In genomic region chr19:10271543-10272086, GRCh38 we compare ENCODE assay signal across 8 cellular contexts. TPM values are rescaled to one million over a fixed set of nuclear protein-coding genes. Genes with fewer than 3 reads are reported as not detected.
A peak's percentile ranks its signal among the peaks of the same experiment; 100 is the strongest.
DNase-seq lines count a peak whose midpoint lies in the region; ATAC-seq and TF ChIP-seq lines count a peak whose summit lies in the region.

No MANE protein-coding gene starts in this region.

- H3K9me3 Mint-ChIP-seq in natural killer cell = no peaks in the 10 kb centered on the region

- peak overlapping the region; percentile 92 for H3K4me2 ChIP-seq in BLaER1

- peak overlapping the region; percentile 62 for H3K9ac ChIP-seq in BLaER1

- peak overlapping the region; percentile 90 for H3K4me3 Mint-ChIP-seq in natural killer cell

- no peak for TF ChIP-seq POLR2A in NB4 (IDR thresholded peaks at IDR 0.05; ENCODE audit: extremely low read depth, insufficient read length)

- no peaks in the 10 kb centered on the region for H3K27me3 ChIP-seq in BLaER1

- H3K4me1 ChIP-seq in BLaER1 = peaks cover 35% of the 10 kb centered on the region

- peak overlapping the region; percentile 94 to 96 for H3K27ac Mint-ChIP-seq in natural killer cell

- H3K36me3 Mint-ChIP-seq in natural killer cell = no peaks in the 10 kb centered on the region

- peak; percentile 30 for ATAC-seq in GM19025 (IDR thresholded peaks at IDR 0.05; ENCODE audit: low read depth, unreplicated experiment)
- ATAC-seq in natural killer cell = peak; percentile 23 to 39 (median 26)
- ATAC-seq in GM21737 (IDR thresholded peaks at IDR 0.05; ENCODE audit: unreplicated experiment) = no peak
- no peak for ATAC-seq in GM18520 (IDR thresholded peaks at IDR 0.05; ENCODE audit: unreplicated experiment)

- DNase-seq in NB4 (ENCODE audit: low read depth) = peak; percentile 77
- DNase-seq in cardiac fibroblast (ENCODE audit: low read depth in 2 of 2) = peak; percentile 45 to 66
- DNase-seq in natural killer cell = peak; percentile 51
- DNase-seq in SHP77 (lab: John Stamatoyannopoulos, UW) = no peak

- H3K36me3 ChIP-seq in BLaER1 = peaks cover 17% of the 10 kb centered on the region

- peak overlapping the region; percentile 84 for H3K27ac ChIP-seq in BLaER1

- H3K4me1 Mint-ChIP-seq in natural killer cell = peaks cover 28 to 42% of the 10 kb centered on the region in 2 donors

- no peak for TF ChIP-seq CTCF in NB4 (IDR thresholded peaks at IDR 0.05; ENCODE audit: low read depth, low read length)
- TF ChIP-seq CTCF in cardiac fibroblast (IDR thresholded peaks at IDR 0.05; ENCODE audit: low read depth, low read length) = no peak
- TF ChIP-seq CTCF in natural killer cell (IDR thresholded peaks at IDR 0.05) = no peak

- intact Hi-C loops in natural killer cell (cut with micrococcal nuclease) = loop anchor here (2.0 to 5.0 kb wide), 5 partner anchors 19 to 166 kb away; partner anchors contain the start of genes RAVER1 and TYK2

- H4K20me1 ChIP-seq in BLaER1 = peaks cover 7% of the 10 kb centered on the region; the same call in 1 of the 2 replicates

- H3K4me3 ChIP-seq in BLaER1 (peak overlapping the region; percentile 64), NB4 (ENCODE audit: low read depth, low read length) (peak overlapping the region; percentile 42), cardiac fibroblast (replicated peaks in 1 of 2; ENCODE audit: low read depth in 2 of 2, low read length in 2 of 2) (peak overlapping the region; percentile 65 to 66)

- no peaks in the 10 kb centered on the region for H3K27me3 Mint-ChIP-seq in natural killer cell (ENCODE audit: low read depth in 2 of 2)

- no peaks in the 10 kb centered on the region for H3K9me3 ChIP-seq in BLaER1

RNA-seq across cellular contexts. Expression of gene ICAM1, which starts 0.7 kb away (rescaled TPM):
- 10 to 100 TPM; 33.1 to 73.7 (median 56.5) TPM for total RNA-seq in natural killer cell

RNA-seq across cellular contexts. Expression of gene ICAM4, which starts 15.1 kb away (rescaled TPM):
- total RNA-seq in natural killer cell = 1 to 10 TPM; 1.3 to 3.6 (median 3.0) TPM

RNA-seq across cellular contexts. Expression of gene ICAM5, which starts 18.1 kb away (rescaled TPM):
- total RNA-seq in natural killer cell = 1 to 10 TPM; 1.1 to 1.6 (median 1.5) TPM

RNA-seq across cellular contexts. Expression of gene MRPL4, which starts 19.6 kb away (rescaled TPM):
- 10 to 100 TPM; 34.5 to 41.6 (median 40.2) TPM for total RNA-seq in natural killer cell

RNA-seq across cellular contexts. Expression of gene ZGLP1, which starts 38.0 kb away (rescaled TPM):
- total RNA-seq in natural killer cell = 1 to 10 TPM; 1.4 to 2.2 (median 1.9) TPM

Comparison
In these comparisons a context has a peak if more than half of its experiments do, and no peak if none do; other contexts are left out.
1. ATAC-seq: peak in GM19025 (single experiment) and natural killer cell (3 of 3); none in GM21737 (single experiment) and GM18520 (single experiment).
2. DNase-seq: peak in NB4 (single experiment), cardiac fibroblast (2 of 2) and natural killer cell (single experiment); none in SHP77 (0 of 2).
3. Peak in every context shown above with its lines, with median percentiles within 50 percentile points of each other: H3K4me3 ChIP-seq.